In genomic region chr4:182137343-182137742, GRCh38 we compare ENCODE assay signal across 13 cellular contexts.
"Had no signal": no experiment of that assay in that cellular context is flagged by ENCODE, and none has a peak within 500 bp of the region (broad histone marks: within the 10 kb centered on the region; RNA-seq: fewer than 3 reads in every experiment).

No MANE protein-coding gene starts in this region.

- H3K36me3 Mint-ChIP-seq: activated naive CD8-positive, alpha-beta T cell treated with anti-CD3 and anti-CD28 coated beads for 36 hours; natural killer cell treated with Interleukin-12 subunit alpha and Interleukin-12 subunit beta and Interleukin-15 and Interleukin-18, amount 100 ng/mL, for 72 hours had no signal

- H3K9me3 ChIP-seq: thoracic aorta had no signal

- H3K36me3 ChIP-seq: cardiac muscle cell, thoracic aorta had no signal

- H3K4me3 Mint-ChIP-seq: activated CD4-positive, alpha-beta T cell treated with anti-CD3 and anti-CD28 coated beads, Interleukin-2, amount 10 ng/mL, durations not matched to agents 7 days and 5 days; activated naive CD8-positive, alpha-beta T cell treated with anti-CD3 and anti-CD28 coated beads for 36 hours; activated T-helper 1 cell treated with anti-CD3 and anti-CD28 coated beads, Interleukin-12 subunit alpha, Interleukin-12 subunit beta, Interleukin-2, Interleukin-4 antibody, amounts not matched to agents 30 ng/mL and 10 ng/mL and 1 ng/mL, durations not matched to agents 14 hours and 24 hours and 36 hours; natural killer cell treated with Interleukin-12 subunit alpha and Interleukin-12 subunit beta and Interleukin-15 and Interleukin-18, amount 100 ng/mL, for 72 hours had no signal

- H3K4me1 ChIP-seq: foreskin keratinocyte had no signal

- DNase-seq: activated CD4-positive, alpha-beta T cell treated with anti-CD3 and anti-CD28 coated beads, Interleukin-2, amount 10 ng/mL, durations not matched to agents 7 days and 5 days; activated CD8-positive, alpha-beta memory T cell treated with anti-CD3 and anti-CD28 coated beads, Interleukin-2, amount 50 U/mL, for 48 hours; activated naive CD8-positive, alpha-beta T cell treated with anti-CD3 and anti-CD28 coated beads for 36 hours; amygdala; effector memory CD4-positive, alpha-beta T cell; foreskin keratinocyte; glutamatergic neuron; stimulated activated CD4-positive, alpha-beta T cell treated with anti-CD3 and anti-CD28 coated beads, Interleukin-2, amount 100 ng/mL, for 24 hours had no signal

- H3K27ac Mint-ChIP-seq: activated CD4-positive, alpha-beta T cell treated with anti-CD3 and anti-CD28 coated beads, Interleukin-2, amount 10 ng/mL, durations not matched to agents 7 days and 5 days; activated naive CD8-positive, alpha-beta T cell treated with anti-CD3 and anti-CD28 coated beads for 36 hours; activated T-helper 1 cell treated with anti-CD3 and anti-CD28 coated beads, Interleukin-12 subunit alpha, Interleukin-12 subunit beta, Interleukin-2, Interleukin-4 antibody, amounts not matched to agents 30 ng/mL and 10 ng/mL and 1 ng/mL, durations not matched to agents 14 hours and 24 hours and 36 hours; natural killer cell treated with Interleukin-12 subunit alpha and Interleukin-12 subunit beta and Interleukin-15 and Interleukin-18, amount 100 ng/mL, for 72 hours had no signal

- H3K27ac ChIP-seq: cardiac muscle cell, foreskin keratinocyte, thoracic aorta had no signal

- H3K4me3 ChIP-seq: cardiac muscle cell, thoracic aorta had no signal

- H3K27me3 ChIP-seq: foreskin keratinocyte had no signal

- ATAC-seq: foreskin keratinocyte; natural killer cell treated with Interleukin-12 subunit alpha and Interleukin-12 subunit beta and Interleukin-15 and Interleukin-18, amount 100 ng/mL, for 72 hours; sciatic nerve had no signal

- H3K9me3 Mint-ChIP-seq: activated CD4-positive, alpha-beta T cell treated with anti-CD3 and anti-CD28 coated beads, Interleukin-2, amount 10 ng/mL, durations not matched to agents 7 days and 5 days; activated naive CD8-positive, alpha-beta T cell treated with anti-CD3 and anti-CD28 coated beads for 36 hours; activated T-helper 1 cell treated with anti-CD3 and anti-CD28 coated beads, Interleukin-12 subunit alpha, Interleukin-12 subunit beta, Interleukin-2, Interleukin-4 antibody, amounts not matched to agents 30 ng/mL and 10 ng/mL and 1 ng/mL, durations not matched to agents 14 hours and 24 hours and 36 hours had no signal

- H3K4me1 Mint-ChIP-seq: activated CD4-positive, alpha-beta T cell treated with anti-CD3 and anti-CD28 coated beads, Interleukin-2, amount 10 ng/mL, durations not matched to agents 7 days and 5 days had no signal
